Comparison of ENCODE assay signal across 1 cellular context in the genomic region with DNA sequence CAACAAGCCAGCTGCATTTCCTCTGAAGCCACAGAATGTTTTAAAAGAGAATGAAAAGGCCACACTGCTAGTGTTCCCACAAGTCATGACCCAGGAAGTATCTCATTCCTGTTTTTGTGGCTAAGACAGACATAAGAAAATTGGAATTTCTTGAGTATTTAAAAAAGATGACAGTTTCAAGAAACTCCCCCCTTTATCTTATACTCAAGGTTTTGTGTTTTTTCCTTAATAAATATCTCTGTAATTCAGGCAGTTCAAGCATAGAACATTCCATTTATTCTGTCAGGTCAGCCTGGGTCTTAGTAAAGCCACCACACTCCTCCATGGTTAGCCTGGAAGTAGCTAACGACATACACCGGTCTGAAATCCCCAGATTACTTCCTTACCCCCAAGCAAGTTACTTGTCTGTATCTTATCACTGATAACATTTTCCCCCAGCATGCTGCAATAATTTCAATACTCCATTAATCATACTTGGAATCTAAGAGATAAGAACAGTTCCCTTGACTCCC.
TF ChIP-seq lines count a peak whose summit lies in the region.

No MANE protein-coding gene starts in this region.

TF ChIP-seq in GM23338, 12 proteins besides CTCF, POLR2A, EP300 and RAD21:
- TF ChIP-seq, protein P1, sequence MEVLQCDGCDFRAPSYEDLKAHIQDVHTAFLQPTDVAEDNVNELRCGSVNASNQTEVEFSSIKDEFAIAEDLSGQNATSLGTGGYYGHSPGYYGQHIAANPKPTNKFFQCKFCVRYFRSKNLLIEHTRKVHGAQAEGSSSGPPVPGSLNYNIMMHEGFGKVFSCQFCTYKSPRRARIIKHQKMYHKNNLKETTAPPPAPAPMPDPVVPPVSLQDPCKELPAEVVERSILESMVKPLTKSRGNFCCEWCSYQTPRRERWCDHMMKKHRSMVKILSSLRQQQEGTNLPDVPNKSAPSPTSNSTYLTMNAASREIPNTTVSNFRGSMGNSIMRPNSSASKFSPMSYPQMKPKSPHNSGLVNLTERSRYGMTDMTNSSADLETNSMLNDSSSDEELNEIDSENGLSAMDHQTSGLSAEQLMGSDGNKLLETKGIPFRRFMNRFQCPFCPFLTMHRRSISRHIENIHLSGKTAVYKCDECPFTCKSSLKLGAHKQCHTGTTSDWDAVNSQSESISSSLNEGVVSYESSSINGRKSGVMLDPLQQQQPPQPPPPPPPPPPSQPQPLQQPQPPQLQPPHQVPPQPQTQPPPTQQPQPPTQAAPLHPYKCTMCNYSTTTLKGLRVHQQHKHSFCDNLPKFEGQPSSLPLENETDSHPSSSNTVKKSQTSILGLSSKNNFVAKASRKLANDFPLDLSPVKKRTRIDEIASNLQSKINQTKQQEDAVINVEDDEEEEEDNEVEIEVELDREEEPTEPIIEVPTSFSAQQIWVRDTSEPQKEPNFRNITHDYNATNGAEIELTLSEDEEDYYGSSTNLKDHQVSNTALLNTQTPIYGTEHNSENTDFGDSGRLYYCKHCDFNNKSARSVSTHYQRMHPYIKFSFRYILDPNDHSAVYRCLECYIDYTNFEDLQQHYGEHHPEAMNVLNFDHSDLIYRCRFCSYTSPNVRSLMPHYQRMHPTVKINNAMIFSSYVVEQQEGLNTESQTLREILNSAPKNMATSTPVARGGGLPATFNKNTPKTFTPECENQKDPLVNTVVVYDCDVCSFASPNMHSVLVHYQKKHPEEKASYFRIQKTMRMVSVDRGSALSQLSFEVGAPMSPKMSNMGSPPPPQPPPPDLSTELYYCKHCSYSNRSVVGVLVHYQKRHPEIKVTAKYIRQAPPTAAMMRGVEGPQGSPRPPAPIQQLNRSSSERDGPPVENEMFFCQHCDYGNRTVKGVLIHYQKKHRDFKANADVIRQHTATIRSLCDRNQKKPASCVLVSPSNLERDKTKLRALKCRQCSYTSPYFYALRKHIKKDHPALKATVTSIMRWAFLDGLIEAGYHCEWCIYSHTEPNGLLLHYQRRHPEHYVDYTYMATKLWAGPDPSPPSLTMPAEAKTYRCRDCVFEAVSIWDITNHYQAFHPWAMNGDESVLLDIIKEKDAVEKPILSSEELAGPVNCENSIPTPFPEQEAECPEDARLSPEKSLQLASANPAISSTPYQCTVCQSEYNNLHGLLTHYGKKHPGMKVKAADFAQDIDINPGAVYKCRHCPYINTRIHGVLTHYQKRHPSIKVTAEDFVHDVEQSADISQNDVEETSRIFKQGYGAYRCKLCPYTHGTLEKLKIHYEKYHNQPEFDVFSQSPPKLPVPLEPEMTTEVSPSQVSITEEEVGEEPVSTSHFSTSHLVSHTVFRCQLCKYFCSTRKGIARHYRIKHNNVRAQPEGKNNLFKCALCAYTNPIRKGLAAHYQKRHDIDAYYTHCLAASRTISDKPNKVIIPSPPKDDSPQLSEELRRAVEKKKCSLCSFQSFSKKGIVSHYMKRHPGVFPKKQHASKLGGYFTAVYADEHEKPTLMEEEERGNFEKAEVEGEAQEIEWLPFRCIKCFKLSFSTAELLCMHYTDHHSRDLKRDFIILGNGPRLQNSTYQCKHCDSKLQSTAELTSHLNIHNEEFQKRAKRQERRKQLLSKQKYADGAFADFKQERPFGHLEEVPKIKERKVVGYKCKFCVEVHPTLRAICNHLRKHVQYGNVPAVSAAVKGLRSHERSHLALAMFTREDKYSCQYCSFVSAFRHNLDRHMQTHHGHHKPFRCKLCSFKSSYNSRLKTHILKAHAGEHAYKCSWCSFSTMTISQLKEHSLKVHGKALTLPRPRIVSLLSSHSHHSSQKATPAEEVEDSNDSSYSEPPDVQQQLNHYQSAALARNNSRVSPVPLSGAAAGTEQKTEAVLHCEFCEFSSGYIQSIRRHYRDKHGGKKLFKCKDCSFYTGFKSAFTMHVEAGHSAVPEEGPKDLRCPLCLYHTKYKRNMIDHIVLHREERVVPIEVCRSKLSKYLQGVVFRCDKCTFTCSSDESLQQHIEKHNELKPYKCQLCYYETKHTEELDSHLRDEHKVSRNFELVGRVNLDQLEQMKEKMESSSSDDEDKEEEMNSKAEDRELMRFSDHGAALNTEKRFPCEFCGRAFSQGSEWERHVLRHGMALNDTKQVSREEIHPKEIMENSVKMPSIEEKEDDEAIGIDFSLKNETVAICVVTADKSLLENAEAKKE (CRISPR knock-in tag; IDR thresholded peaks at IDR 0.05), result no peak
- no peak for TF ChIP-seq EZH2 (IDR thresholded peaks at IDR 0.05; ENCODE audit: low read depth, unreplicated experiment)
- TF ChIP-seq, protein P2, sequence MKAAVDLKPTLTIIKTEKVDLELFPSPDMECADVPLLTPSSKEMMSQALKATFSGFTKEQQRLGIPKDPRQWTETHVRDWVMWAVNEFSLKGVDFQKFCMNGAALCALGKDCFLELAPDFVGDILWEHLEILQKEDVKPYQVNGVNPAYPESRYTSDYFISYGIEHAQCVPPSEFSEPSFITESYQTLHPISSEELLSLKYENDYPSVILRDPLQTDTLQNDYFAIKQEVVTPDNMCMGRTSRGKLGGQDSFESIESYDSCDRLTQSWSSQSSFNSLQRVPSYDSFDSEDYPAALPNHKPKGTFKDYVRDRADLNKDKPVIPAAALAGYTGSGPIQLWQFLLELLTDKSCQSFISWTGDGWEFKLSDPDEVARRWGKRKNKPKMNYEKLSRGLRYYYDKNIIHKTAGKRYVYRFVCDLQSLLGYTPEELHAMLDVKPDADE (IDR thresholded peaks at IDR 0.05), result no peak
- TF ChIP-seq CREB1 (CRISPR knock-in tag; IDR thresholded peaks at IDR 0.05; ENCODE audit: low read depth), result no peak
- TF ChIP-seq NANOG (IDR thresholded peaks at IDR 0.05; ENCODE audit: borderline replicate concordance), result no peak
